9 cellular contexts compared by ENCODE assay signal in the genomic region with DNA sequence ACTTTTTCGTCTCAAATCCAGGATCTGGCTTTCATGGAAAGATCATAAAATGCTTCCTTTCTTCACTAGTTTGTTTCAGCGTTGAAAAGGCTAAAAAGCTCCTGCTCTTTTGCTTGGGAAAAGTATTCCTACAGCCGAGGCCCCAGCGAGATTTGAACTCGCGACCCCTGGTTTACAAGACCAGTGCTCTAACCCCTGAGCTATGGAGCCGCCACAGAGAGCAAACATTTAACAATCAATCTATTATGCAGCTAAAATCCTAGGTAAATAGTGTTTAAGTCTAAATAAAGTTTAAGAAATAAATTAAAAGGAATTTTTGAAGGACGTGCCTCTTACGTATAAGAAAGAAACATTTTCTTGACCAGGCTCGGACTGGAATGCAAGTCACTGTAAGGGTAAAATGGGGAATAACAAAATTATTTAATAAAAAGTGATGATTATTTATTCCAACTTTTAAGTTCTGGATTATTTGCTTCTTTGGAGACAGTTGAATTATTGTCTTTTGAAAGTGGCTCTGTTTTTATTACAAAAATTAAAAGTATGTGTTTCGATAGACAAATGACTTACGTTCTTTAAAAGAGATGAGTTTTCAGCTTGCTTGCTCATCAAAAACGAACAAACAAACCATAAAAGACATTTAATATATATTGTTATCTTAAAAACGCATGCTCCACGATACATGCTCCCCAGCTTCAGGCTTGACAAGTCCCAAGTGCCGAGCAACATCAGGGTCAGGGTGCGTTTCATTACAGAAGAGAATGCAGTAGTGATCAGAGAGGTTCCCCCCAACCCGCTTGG. TPM values are rescaled to one million over a fixed set of nuclear protein-coding genes. Genes with fewer than 3 reads are reported as not detected.
DNase-seq lines count a peak whose midpoint lies in the region; TF ChIP-seq lines count a peak whose summit lies in the region.
"Had no signal": no experiment of that assay in that cellular context is flagged by ENCODE, and none has a peak within 500 bp of the region (broad histone marks: within the 10 kb centered on the region; RNA-seq: fewer than 3 reads in every experiment).

No MANE protein-coding gene starts in this region.

- H3K18ac ChIP-seq in neuronal stem cell (ENCODE audit: low read length): no peak overlapping the region

- peak; percentile 48 for DNase-seq in NCI-H510A treated with DMSO at 0.1 percent for 48 hours (lab: John Stamatoyannopoulos, UW)
- no peak for DNase-seq in NCI-H510A (lab: John Stamatoyannopoulos, UW)
- DNase-seq in NCI-H82 treated with DMSO at 0.1 percent for 48 hours (lab: John Stamatoyannopoulos, UW; ENCODE audit: unreplicated experiment): peak; percentile 64
- peak; percentile 73 to 74 for DNase-seq in activated T-cell treated with anti-CD3 and anti-CD28 coated beads, Interleukin-2, amount 50 U/mL, for 48 hours
- peak; percentile 76 for DNase-seq in fibroblast of the aortic adventitia (ENCODE audit: low read depth)
- DNase-seq in neuronal stem cell (ENCODE audit: low spot score): no peak
- DNase-seq in D341Med (ENCODE audit: low spot score): no peak
- no peak for DNase-seq in HuH-7 (ENCODE audit: low spot score)

- H3K9ac ChIP-seq in neuronal stem cell (ENCODE audit: low read depth, low read length, poor library complexity): no peak overlapping the region

- peak overlapping the region; percentile 88 for H3K4me2 ChIP-seq in neuronal stem cell (ENCODE audit: insufficient read depth, low read length, poor library complexity, severe bottlenecking)

- no peak overlapping the region for H2BK120ac ChIP-seq in neuronal stem cell (ENCODE audit: low read depth, low read length)

- no peak overlapping the region for H2BK12ac ChIP-seq in neuronal stem cell (ENCODE audit: low read length)

- no peaks in the 10 kb centered on the region for H3K36me3 ChIP-seq in neuronal stem cell (replicated peaks in 1 of 2; ENCODE audit: control insufficient read depth in 2 of 2, insufficient read depth in 2 of 2, low read length in 2 of 2)

- H2BK15ac ChIP-seq in neuronal stem cell (ENCODE audit: low read length): no peak overlapping the region

- H3K14ac ChIP-seq in neuronal stem cell (ENCODE audit: low read length): no peak overlapping the region

- no peak overlapping the region for H3K4ac ChIP-seq in neuronal stem cell (ENCODE audit: low read length)

- no peak overlapping the region for H2AK5ac ChIP-seq in neuronal stem cell (ENCODE audit: low read depth, low read length)

- TF ChIP-seq CTCF in fibroblast of the aortic adventitia (IDR thresholded peaks at IDR 0.05; ENCODE audit: insufficient read depth, low read length): no peak

- H4K91ac ChIP-seq in neuronal stem cell (ENCODE audit: low read depth, low read length, poor library complexity): no peak overlapping the region

- no CpG with 5 or more reads among the region's 18 CpGs for WGBS in neuronal stem cell (ENCODE audit: extremely low coverage in 2 of 2, insufficient read length in 2 of 2, insufficient replicate concordance in 1 of 2), 2 donors

- H3K4me3 ChIP-seq in fibroblast of the aortic adventitia (ENCODE audit: low read depth, low read length) (peak overlapping the region; percentile 61), neuronal stem cell (ENCODE audit: low read length in 2 of 2) (peak overlapping the region; percentile 54 to 92)

- H2BK5ac ChIP-seq in neuronal stem cell (ENCODE audit: low read length): no peak overlapping the region

- no peak overlapping the region for H3K23ac ChIP-seq in neuronal stem cell (ENCODE audit: low read depth, low read length, poor library complexity)

- H3K27ac ChIP-seq in neuronal stem cell (replicated peaks; ENCODE audit: low read length): no peak overlapping the region

- no peak overlapping the region for H4K8ac ChIP-seq in neuronal stem cell (ENCODE audit: low read depth, low read length)

- H3K4me1 ChIP-seq in neuronal stem cell (ENCODE audit: control insufficient read depth in 2 of 2, insufficient read depth in 1 of 2, low read depth in 1 of 2, low read length in 2 of 2): peaks cover 7 to 9% of the 10 kb centered on the region in 2 donors

- H3K27me3 ChIP-seq in neuronal stem cell (ENCODE audit: control insufficient read depth in 3 of 3, insufficient read depth in 3 of 3, low read depth in 1 of 3, low read length in 3 of 3): peaks cover 6 to 51% (median 38%) of the 10 kb centered on the region in 3 experiments

- no peaks in the 10 kb centered on the region for H3K79me1 ChIP-seq in neuronal stem cell (ENCODE audit: low read depth, low read length)

- H3K9me3 ChIP-seq in neuronal stem cell (replicated peaks in 1 of 2; ENCODE audit: control insufficient read depth in 2 of 2, insufficient read depth in 1 of 2, low read depth in 1 of 2, low read length in 2 of 2): peaks cover 0 to 1% of the 10 kb centered on the region in 2 donors

- H2AFZ ChIP-seq in neuronal stem cell (ENCODE audit: low read length): peak overlapping the region; percentile 90

RNA-seq across cellular contexts. Expression of a gene that starts 10.3 kb away (rescaled TPM):
- total RNA-seq in fibroblast of the aortic adventitia (ENCODE audit: low replicate concordance): not detected in 2 replicates
- not detected for polyA plus RNA-seq in neuronal stem cell (2013, experiment 1 of 2)
- polyA plus RNA-seq in neuronal stem cell (2013, experiment 2 of 2): not detected
- total RNA-seq: dermis microvascular lymphatic vessel endothelial cell had no signal

RNA-seq across cellular contexts. Expression of a gene that starts 40.0 kb away (rescaled TPM):
- total RNA-seq in fibroblast of the aortic adventitia (ENCODE audit: low replicate concordance): not detected in 2 replicates
- polyA plus RNA-seq in neuronal stem cell (2013, experiment 1 of 2): not detected
- polyA plus RNA-seq in neuronal stem cell (2013, experiment 2 of 2): not detected
- total RNA-seq: dermis microvascular lymphatic vessel endothelial cell had no signal

RNA-seq across cellular contexts. Expression of a gene that starts 43.4 kb away (rescaled TPM):
- not detected in 2 replicates for total RNA-seq in fibroblast of the aortic adventitia (ENCODE audit: low replicate concordance)
- polyA plus RNA-seq in neuronal stem cell (2013, experiment 1 of 2): not detected
- not detected for polyA plus RNA-seq in neuronal stem cell (2013, experiment 2 of 2)
- total RNA-seq: dermis microvascular lymphatic vessel endothelial cell had no signal

RNA-seq across cellular contexts. Expression of a gene that starts 53.1 kb away (rescaled TPM):
- total RNA-seq in fibroblast of the aortic adventitia (ENCODE audit: low replicate concordance): 4.8 and 24.1 TPM in 2 replicates
- polyA plus RNA-seq in neuronal stem cell (2013, experiment 1 of 2): 3.2 TPM
- 4.0 TPM for polyA plus RNA-seq in neuronal stem cell (2013, experiment 2 of 2)

RNA-seq across cellular contexts. Expression of a gene that starts 57.3 kb away (rescaled TPM):
- 4.8 and 11.4 TPM in 2 replicates for total RNA-seq in fibroblast of the aortic adventitia (ENCODE audit: low replicate concordance)
- polyA plus RNA-seq in neuronal stem cell (2013, experiment 1 of 2): 2.3 TPM
- polyA plus RNA-seq in neuronal stem cell (2013, experiment 2 of 2): 3.0 TPM

Comparison
In these comparisons a context has a peak if more than half of its experiments do, and no peak if none do; other contexts are left out.
1. DNase-seq: peak in NCI-H510A treated with DMSO at 0.1 percent for 48 hours (single experiment), NCI-H82 treated with DMSO at 0.1 percent for 48 hours (single experiment), activated T-cell treated with anti-CD3 and anti-CD28 coated beads, Interleukin-2, amount 50 U/mL, for 48 hours (2 of 2) and fibroblast of the aortic adventitia (single experiment); none in NCI-H510A (single experiment), neuronal stem cell (single experiment), D341Med (single experiment) and HuH-7 (single experiment).